Comparison of ENCODE assay signal across 10 cellular contexts in genomic region chr17:7108560-7108925, GRCh38. TPM values are rescaled to one million over a fixed set of nuclear protein-coding genes. Genes with fewer than 3 reads are reported as not detected.
"Had no signal": no experiment of that assay in that cellular context is flagged by ENCODE, and none has a peak within 500 bp of the region (broad histone marks: within the 10 kb centered on the region; RNA-seq: fewer than 3 reads in every experiment).

No MANE protein-coding gene starts in this region.

- DNase-seq: GM23248, GOT3, H9, HFFc6, IMR-90 had no signal

- H3K9me3 Mint-ChIP-seq: H9, HFFc6 had no signal

- H2AFZ ChIP-seq: GM23248 had no signal

- H3K27ac ChIP-seq: GM23248, HL-60 had no signal

- H3K4me3 ChIP-seq: GM23248, K562 had no signal

- FAIRE-seq: H54, K562 had no signal

- ATAC-seq: HCT116, K562 had no signal

- H3K9ac ChIP-seq: GM23248 had no signal

- H3K27ac Mint-ChIP-seq: HFFc6 had no signal

RNA-seq across cellular contexts. Expression of gene ASGR2, which starts 6.1 kb away (rescaled TPM):
- total RNA-seq: GM23248, H9, HFFc6, HT1080, IMR-90, K562 had no signal
- polyA plus RNA-seq: GM23248, IMR-90, K562 had no signal

RNA-seq across cellular contexts. Expression of gene CLEC10A, which starts 28.5 kb away (rescaled TPM):
- total RNA-seq: GM23248, H9, HFFc6, HT1080, IMR-90 had no signal
- polyA plus RNA-seq: GM23248, IMR-90 had no signal
